In the genomic region with DNA sequence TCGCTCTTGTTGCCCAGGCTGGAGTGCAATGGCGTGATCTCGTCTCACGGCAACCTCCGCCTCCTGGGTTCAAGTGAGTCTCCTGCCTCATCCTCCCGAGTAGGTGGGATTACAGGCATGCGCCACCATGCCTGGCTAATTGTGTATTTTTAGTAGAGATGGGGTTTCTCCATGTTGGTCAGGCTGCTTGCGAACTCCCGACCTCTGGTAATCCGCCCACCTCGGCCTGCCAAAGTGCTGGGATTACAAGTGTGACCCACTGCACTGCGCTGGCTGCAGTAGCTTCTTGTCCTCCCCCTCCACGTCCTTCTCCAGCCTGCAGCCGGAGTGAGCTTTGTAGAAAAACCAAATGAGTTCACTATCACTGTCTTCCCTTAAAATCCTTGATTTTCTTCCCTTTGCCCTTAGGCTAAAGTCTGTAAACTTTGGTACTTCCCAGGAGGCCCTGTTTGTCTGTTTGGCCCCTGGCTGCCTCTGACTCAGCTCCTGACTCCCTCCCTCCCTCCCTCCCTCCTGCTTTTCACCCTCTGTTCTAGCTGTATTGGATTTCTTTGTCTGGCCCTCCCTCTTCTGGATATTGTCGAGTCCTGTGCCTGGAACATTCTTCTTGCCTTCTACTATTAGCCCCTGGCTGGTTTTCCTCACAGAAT, we compare ENCODE assay signal across 8 cellular contexts. TPM values are rescaled to one million over a fixed set of nuclear protein-coding genes. Genes with fewer than 3 reads are reported as not detected.
DNase-seq lines count a peak whose midpoint lies in the region; FAIRE-seq and TF ChIP-seq lines count a peak whose summit lies in the region.

No MANE protein-coding gene starts in this region.

- H3K36me3 Mint-ChIP-seq in astrocyte (ENCODE audit: low read depth, unreplicated experiment): no peaks in the 10 kb centered on the region

- TF ChIP-seq CTCF in astrocyte (IDR thresholded peaks at IDR 0.05; ENCODE audit: insufficient read depth, low read depth, low read length): peak; percentile 15

- no peaks in the 10 kb centered on the region for H3K27me3 Mint-ChIP-seq in astrocyte (ENCODE audit: low read depth, unreplicated experiment)

- H3K4me3 ChIP-seq in astrocyte (ENCODE audit: insufficient read depth, low read depth, low read length): no peak overlapping the region

- no peaks in the 10 kb centered on the region for H4K20me1 ChIP-seq in astrocyte (ENCODE audit: insufficient read depth, low read length)

- peak overlapping the region; percentile 93 for H3K27ac Mint-ChIP-seq in astrocyte (ENCODE audit: unreplicated experiment)

- DNase-seq in ACHN: peak; percentile 73
- peak; percentile 79 for DNase-seq in HT1080 (ENCODE audit: low read depth)
- DNase-seq in astrocyte (ENCODE audit: low read depth): peak; percentile 78
- peak; percentile 63 for DNase-seq in iPS-NIHi7 (ENCODE audit: extremely low spot score)
- DNase-seq in smooth muscle cell of the brain vasculature (ENCODE audit: low read depth, low spot score): peak; percentile 76
- DNase-seq in NCI-H1436 (lab: John Stamatoyannopoulos, UW): no peak
- DNase-seq in GM19239 (ENCODE audit: insufficient read length, low spot score): no peak
- no peak for DNase-seq in NCI-H1092 treated with DMSO at 0.1 percent for 48 hours (lab: John Stamatoyannopoulos, UW)

- H3K36me3 ChIP-seq in astrocyte (ENCODE audit: insufficient read depth, low read length): no peaks in the 10 kb centered on the region

- no peaks in the 10 kb centered on the region for H3K9me3 Mint-ChIP-seq in astrocyte (ENCODE audit: unreplicated experiment)

- H3K4me1 ChIP-seq in astrocyte (ENCODE audit: insufficient read depth, low read length): peaks cover 22% of the 10 kb centered on the region

- FAIRE-seq in astrocyte (lab: Jason Lieb, UNC) (no peak), GM19239 (lab: Jason Lieb, UNC) (no peak)

- H3K27me3 ChIP-seq in astrocyte (ENCODE audit: insufficient read depth, low read length): no peaks in the 10 kb centered on the region

- in situ Hi-C loops in ACHN (cut with HindIII; ENCODE audit: low pct_ligation_motif_present, low pct_unique_long_range_greater_than_20kb, low sequenced_read_pairs): no loop called here

- peak overlapping the region; percentile 63 for H3K27ac ChIP-seq in astrocyte (ENCODE audit: low read depth, low read length)

- peak overlapping the region; percentile 91 for H2AFZ ChIP-seq in astrocyte (ENCODE audit: low read depth, low read length)

- no peaks in the 10 kb centered on the region for H3K79me2 ChIP-seq in astrocyte (ENCODE audit: insufficient read depth, low read length)

- no peak overlapping the region for H3K4me3 Mint-ChIP-seq in astrocyte (ENCODE audit: unreplicated experiment)

- H3K4me1 Mint-ChIP-seq in astrocyte (ENCODE audit: low read depth, unreplicated experiment): peaks cover 58% of the 10 kb centered on the region

- no peaks in the 10 kb centered on the region for H3K9me3 ChIP-seq in astrocyte (ENCODE audit: insufficient read depth, low read depth, low read length)

- H3K4me2 ChIP-seq in astrocyte (ENCODE audit: low read length): peak overlapping the region; percentile 71

- H3K9ac ChIP-seq in astrocyte (ENCODE audit: low read length): peak overlapping the region; percentile 63

RNA-seq across cellular contexts. Expression of a gene that starts 12.9 kb away (rescaled TPM):
- 2.1 and 3.1 TPM in 2 replicates for total RNA-seq in HT1080 (2014; rRNA removed; shearing (Covaris generic))
- 1.3 and 1.6 TPM in 2 replicates for polyA plus RNA-seq in HT1080 (2015; cell fraction: cytosol; rRNA removed)
- 2.1 and 2.3 TPM in 2 replicates for polyA plus RNA-seq in HT1080 (2015; cell fraction: nucleus; rRNA removed)
- total RNA-seq in astrocyte: 10.1 and 13.1 TPM in 2 replicates

RNA-seq across cellular contexts. Expression of a gene that starts 50.6 kb away (rescaled TPM):
- 24.6 and 27.1 TPM in 2 replicates for total RNA-seq in HT1080 (2014; rRNA removed; shearing (Covaris generic))
- 8.6 and 9.6 TPM in 2 replicates for polyA plus RNA-seq in HT1080 (2015; cell fraction: cytosol; rRNA removed)
- polyA plus RNA-seq in HT1080 (2015; cell fraction: nucleus; rRNA removed): 2.8 and 4.4 TPM in 2 replicates
- total RNA-seq in astrocyte: 13.2 and 16.7 TPM in 2 replicates

RNA-seq across cellular contexts. Expression of a gene that starts 52.9 kb away (rescaled TPM):
- total RNA-seq in HT1080 (2014; rRNA removed; shearing (Covaris generic)): not detected in 2 replicates
- polyA plus RNA-seq in HT1080 (2015; cell fraction: cytosol; rRNA removed): not detected in 2 replicates
- polyA plus RNA-seq in HT1080 (2015; cell fraction: nucleus; rRNA removed): 0.05 TPM in 1 of 2 replicates, not detected in the other
- total RNA-seq in astrocyte: 0.29 and 0.39 TPM in 2 replicates

Comparison
In these comparisons a context has a peak if more than half of its experiments do, and no peak if none do; other contexts are left out.
1. DNase-seq: peak in ACHN (single experiment), HT1080 (single experiment), astrocyte (single experiment), iPS-NIHi7 (single experiment) and smooth muscle cell of the brain vasculature (single experiment); none in NCI-H1436 (single experiment), GM19239 (single experiment) and NCI-H1092 treated with DMSO at 0.1 percent for 48 hours (single experiment).